In the genomic region with DNA sequence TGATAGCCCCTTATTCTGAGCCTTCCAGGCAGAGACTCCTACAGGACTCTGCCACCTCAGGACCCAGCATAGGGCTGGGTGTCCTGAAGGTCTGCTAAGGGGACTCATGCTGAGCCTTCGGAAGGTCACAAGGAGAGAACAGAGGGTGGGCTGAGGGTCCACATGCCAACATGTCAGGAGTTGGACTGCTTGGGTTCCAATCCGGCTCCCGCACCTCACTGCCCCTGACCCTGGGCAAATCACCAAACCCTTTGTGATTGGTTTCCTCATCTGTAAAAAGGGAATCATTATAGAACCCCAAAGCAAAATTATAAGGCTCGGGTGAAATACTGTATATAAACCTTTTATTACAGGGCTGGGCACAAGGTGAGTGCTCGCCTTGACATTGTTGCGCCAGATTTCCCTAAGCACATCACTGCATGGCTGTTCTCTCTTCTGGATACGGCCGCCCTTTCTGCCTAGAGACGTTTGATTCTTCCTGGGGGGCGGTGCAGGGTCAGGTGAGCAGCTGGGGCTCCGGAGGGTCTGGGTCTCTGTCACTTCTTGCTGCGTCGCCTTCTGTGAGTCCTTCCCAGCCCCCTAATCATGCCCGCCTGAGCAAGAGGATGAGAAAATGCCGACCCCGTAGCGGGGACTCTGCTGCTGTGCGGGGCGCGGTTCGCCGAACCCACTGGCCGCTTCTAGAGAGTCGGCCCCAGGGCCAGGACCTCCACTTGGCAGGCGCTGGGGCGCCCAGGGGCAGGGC, we compare ENCODE assay signal across 8 cellular contexts.
DNase-seq lines count a peak whose midpoint lies in the region; ATAC-seq and TF ChIP-seq lines count a peak whose summit lies in the region.

No MANE protein-coding gene starts in this region.

- H2AFZ ChIP-seq in ACC112 (ENCODE audit: low read length, unreplicated experiment) = peak overlapping the region; percentile 64

- intact Hi-C loops in MCF 10A (cut with micrococcal nuclease) (no loop called here), aorta (cut with DNase I) (loop anchor here in 1 of 2 donors (1.0 to 10.0 kb wide), 2 partner anchors 13 to 69 kb away; no protein-coding TSS in a partner anchor)

- peaks cover 7% of the 10 kb centered on the region for H3K9me3 Mint-ChIP-seq in MCF 10A (ENCODE audit: unreplicated experiment)
- peaks cover 2% of the 10 kb centered on the region for H3K9me3 Mint-ChIP-seq in memory B cell

- POLR2A ChIA-PET in MCF 10A (lab: Yijun Ruan, JAX) = interaction anchor here (0.7 to 2.8 kb wide), 13 partner anchors 11 to 110 kb away, joined by 3 to 50 read pairs (median 5); partner anchors contain the start of gene SCAND1

- CTCF ChIA-PET in MCF 10A (lab: Yijun Ruan, JAX) = interaction anchor here (0.6 to 1.6 kb wide), 6 partner anchors 8 to 75 kb away, joined by 3 to 5 read pairs (median 4); no protein-coding TSS in a partner anchor

- H3K36me3 Mint-ChIP-seq in MCF 10A (ENCODE audit: insufficient read depth, unreplicated experiment) (no peaks in the 10 kb centered on the region), memory B cell (peaks cover 2% of the 10 kb centered on the region)

- ATAC-seq in memory B cell (ENCODE audit: low read depth) (peak; percentile 4), aorta (ENCODE audit: low FRiP score) (no peak), HG03354 (IDR thresholded peaks at IDR 0.05; ENCODE audit: poor library complexity, severe bottlenecking, unreplicated experiment) (no peak), HG03439 (IDR thresholded peaks at IDR 0.05; ENCODE audit: unreplicated experiment) (no peak)

- H3K4me3 ChIP-seq in ACC112 (ENCODE audit: low read depth, low read length) (peak overlapping the region; percentile 77), HL-60 (replicated peaks; ENCODE audit: insufficient read depth, low read length) (peak overlapping the region; percentile 62), aorta (ENCODE audit: low read length in 2 of 2) (peak overlapping the region; percentile 12 to 51)

- peak overlapping the region; percentile 72 for H3K4me3 Mint-ChIP-seq in MCF 10A (ENCODE audit: unreplicated experiment)
- H3K4me3 Mint-ChIP-seq in memory B cell = peak overlapping the region; percentile 88

- H3K27me3 ChIP-seq in ACC112 (ENCODE audit: insufficient read depth, low read length) = no peaks in the 10 kb centered on the region
- H3K27me3 ChIP-seq in HL-60 (ENCODE audit: insufficient read depth, poor library complexity, severe bottlenecking) = no peaks in the 10 kb centered on the region
- H3K27me3 ChIP-seq in aorta (ENCODE audit: control insufficient read depth in 1 of 2, insufficient read depth in 2 of 2, low read length in 1 of 2) = no peaks in the 10 kb centered on the region

- no peaks in the 10 kb centered on the region for H3K79me2 ChIP-seq in ACC112 (ENCODE audit: control insufficient read depth, insufficient read depth, low read length, unreplicated experiment)

- H3K27me3 Mint-ChIP-seq in MCF 10A (ENCODE audit: insufficient read depth, unreplicated experiment) (no peaks in the 10 kb centered on the region), memory B cell (peaks cover 2% of the 10 kb centered on the region)

- no peak for TF ChIP-seq CTCF in HL-60 (IDR thresholded peaks at IDR 0.05; ENCODE audit: insufficient read depth, low read length)
- TF ChIP-seq CTCF in MCF 10A (IDR thresholded peaks at IDR 0.05; ENCODE audit: unreplicated experiment) = no peak

- BruUV-seq in MCF 10A (replicated peaks; lab: Mats Ljungman, UMichigan) = no TSS peak

- no peak overlapping the region for H3K27ac ChIP-seq in ACC112 (ENCODE audit: low read depth, low read length)
- H3K27ac ChIP-seq in HL-60 (replicated peaks) = no peak overlapping the region
- H3K27ac ChIP-seq in aorta (ENCODE audit: low read depth in 1 of 2, low read length in 2 of 2) = peak overlapping the region in 1 of 2 donors; percentile 11

- H3K36me3 ChIP-seq in ACC112 (ENCODE audit: insufficient read depth, low read length) = no peaks in the 10 kb centered on the region
- H3K36me3 ChIP-seq in aorta (ENCODE audit: control insufficient read depth in 1 of 2, insufficient read depth in 2 of 2, low read length in 1 of 2) = no peaks in the 10 kb centered on the region

- no peak overlapping the region for H3K27ac Mint-ChIP-seq in MCF 10A (ENCODE audit: low read depth, unreplicated experiment)
- H3K27ac Mint-ChIP-seq in memory B cell = peak overlapping the region; percentile 83

- DNase-seq in HL-60 (ENCODE audit: low read depth in 1 of 2, low spot score in 1 of 2) = no peak
- no peak for DNase-seq in MCF 10A (ENCODE audit: unreplicated experiment)
- DNase-seq in memory B cell (ENCODE audit: low spot score in 2 of 2) = no peak
- no peak for DNase-seq in aorta
- no peak for DNase-seq in 8988T

- H3K4me1 ChIP-seq in ACC112 (ENCODE audit: control insufficient read depth, insufficient read depth, low read length, unreplicated experiment) (no peaks in the 10 kb centered on the region), aorta (ENCODE audit: control insufficient read depth in 1 of 2, insufficient read depth in 2 of 2, low read length in 2 of 2) (no peaks in the 10 kb centered on the region)

- WGBS in aorta, 2 donors = 26 to 28% methylated on average over 26 of the region's 26 CpGs

- H3K4me1 Mint-ChIP-seq in MCF 10A (ENCODE audit: insufficient read depth, unreplicated experiment) (peaks cover 6% of the 10 kb centered on the region), memory B cell (peaks cover 3% of the 10 kb centered on the region)

- no peaks in the 10 kb centered on the region for H3K9me3 ChIP-seq in aorta (ENCODE audit: control insufficient read depth, low read length)
